In the genomic region with DNA sequence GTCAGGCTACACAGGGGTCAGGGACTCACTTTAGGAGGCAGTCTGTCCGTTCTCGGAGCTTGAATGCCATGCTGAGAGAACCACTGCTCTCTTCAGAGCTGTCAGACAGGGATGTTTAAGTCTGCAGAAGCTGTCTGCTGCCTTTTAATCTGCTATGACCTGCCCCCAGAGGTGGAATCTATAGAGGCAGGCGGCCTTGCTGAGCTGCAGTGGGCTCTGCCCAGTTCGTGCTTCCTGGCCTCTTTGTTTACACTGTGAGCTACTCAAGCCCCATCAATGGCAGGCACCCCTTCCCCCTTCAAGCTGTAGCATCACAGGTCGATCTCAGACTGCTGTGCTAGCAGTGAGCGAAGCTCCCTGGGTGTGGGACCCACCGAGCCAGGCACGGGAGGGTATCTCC, we compare ENCODE assay signal across 29 cellular contexts. TPM values are rescaled to one million over a fixed set of nuclear protein-coding genes. Genes with fewer than 3 reads are reported as not detected.
"Had no signal": no experiment of that assay in that cellular context is flagged by ENCODE, and none has a peak within 500 bp of the region (broad histone marks: within the 10 kb centered on the region; RNA-seq: fewer than 3 reads in every experiment).

No MANE protein-coding gene starts in this region.

- H3K9me3 ChIP-seq: ovary, psoas muscle, testis, tibial artery had no signal

- H3K4me1 Mint-ChIP-seq: memory B cell; naive thymus-derived CD4-positive, alpha-beta T cell; nephron; stimulated activated effector memory CD8-positive, alpha-beta T cell treated with anti-CD3 and anti-CD28 coated beads, Interleukin-12 subunit alpha, Interleukin-12 subunit beta, amount 100 ng/mL, for 72 hours had no signal

- H3K36me3 ChIP-seq: esophagus squamous epithelium, heart right ventricle, lower lobe of right lung, ovary, sigmoid colon, stomach, tibial artery had no signal

- H3K27ac Mint-ChIP-seq: memory B cell; naive thymus-derived CD4-positive, alpha-beta T cell; nephron; stimulated activated effector memory CD8-positive, alpha-beta T cell treated with anti-CD3 and anti-CD28 coated beads, Interleukin-12 subunit alpha, Interleukin-12 subunit beta, amount 100 ng/mL, for 72 hours; type B pancreatic cell had no signal

- H3K36me3 Mint-ChIP-seq: memory B cell; stimulated activated effector memory CD8-positive, alpha-beta T cell treated with anti-CD3 and anti-CD28 coated beads, Interleukin-12 subunit alpha, Interleukin-12 subunit beta, amount 100 ng/mL, for 72 hours had no signal

- H3K27me3 ChIP-seq: esophagus squamous epithelium, heart right ventricle, ovary, sigmoid colon, stomach, testis, tibial artery had no signal

- H3K27ac ChIP-seq: coronary artery, esophagus squamous epithelium, heart right ventricle, lower lobe of right lung, ovary, psoas muscle, sigmoid colon, stomach, testis, tibial artery had no signal

- H3K4me1 ChIP-seq: esophagus squamous epithelium, heart right ventricle, lower lobe of right lung, psoas muscle, sigmoid colon, stomach, testis, tibial artery had no signal

- H3K4me3 Mint-ChIP-seq: memory B cell; naive thymus-derived CD4-positive, alpha-beta T cell; nephron; stimulated activated effector memory CD8-positive, alpha-beta T cell treated with anti-CD3 and anti-CD28 coated beads, Interleukin-12 subunit alpha, Interleukin-12 subunit beta, amount 100 ng/mL, for 72 hours; type B pancreatic cell had no signal

- DNase-seq: dermis blood vessel endothelial cell; effector memory CD4-positive, alpha-beta T cell; erythroblast; esophagus squamous epithelium; foreskin melanocyte; glutamatergic neuron; heart right ventricle; hippocampal formation; left ventricle myocardium superior; lower lobe of right lung; midbrain; naive thymus-derived CD4-positive, alpha-beta T cell; occipital lobe; ovary; posterior cingulate gyrus; psoas muscle; right cardiac atrium; sigmoid colon; stimulated activated CD4-positive, alpha-beta T cell treated with anti-CD3 and anti-CD28 coated beads, Interleukin-2, amount 100 ng/mL, for 24 hours; stimulated activated CD4-positive, alpha-beta T cell treated with anti-CD3 and anti-CD28 coated beads, Interleukin-4, amount 100 ng/mL, for 24 hours; stimulated activated naive CD4-positive, alpha-beta T cell treated with Interleukin-2 at 50 U/mL for 16 hours; stomach; testis; tibial artery had no signal

- H3K4me3 ChIP-seq: coronary artery, esophagus squamous epithelium, heart right ventricle, lower lobe of right lung, ovary, psoas muscle, sigmoid colon, stomach, testis, tibial artery had no signal

- H3K27me3 Mint-ChIP-seq: memory B cell, type B pancreatic cell had no signal

RNA-seq across cellular contexts. Expression of a gene that starts 31.5 kb away (rescaled TPM):
- total RNA-seq: naive thymus-derived CD4-positive, alpha-beta T cell had no signal
